Comparison of ENCODE assay signal across 7 cellular contexts in the genomic region with DNA sequence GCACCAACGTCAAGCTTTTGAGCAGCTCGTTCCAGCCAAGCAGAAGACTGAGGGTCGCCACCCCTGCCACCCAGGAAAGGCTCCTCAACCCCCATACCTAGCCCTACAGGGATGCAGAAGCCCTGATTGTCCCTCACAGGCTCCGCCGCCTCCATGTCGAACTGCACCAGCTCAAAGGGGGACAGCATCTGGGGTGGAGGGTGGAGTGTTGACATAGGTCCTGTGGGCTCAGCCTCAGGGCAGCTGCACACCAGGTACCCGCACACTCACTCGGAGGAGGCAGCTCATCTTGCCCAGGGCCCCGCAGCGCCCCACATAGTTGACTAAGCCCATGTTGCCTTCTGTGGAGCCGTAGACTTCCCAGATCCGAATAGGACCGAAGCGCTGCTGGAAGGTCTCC. TPM values are rescaled to one million over a fixed set of nuclear protein-coding genes. Genes with fewer than 3 reads are reported as not detected.
DNase-seq lines count a peak whose midpoint lies in the region; ATAC-seq and TF ChIP-seq lines count a peak whose summit lies in the region.
"Had no signal": no experiment of that assay in that cellular context is flagged by ENCODE, and none has a peak within 500 bp of the region (broad histone marks: within the 10 kb centered on the region; RNA-seq: fewer than 3 reads in every experiment).

No MANE protein-coding gene starts in this region.

- DNase-seq in central memory CD8-positive, alpha-beta T cell (ENCODE audit: low spot score in 2 of 2) = no peak
- DNase-seq in osteoblast (ENCODE audit: insufficient read length, low spot score, missing footprints) (peak; percentile 10), sciatic nerve (ENCODE audit: low spot score) (no peak), NCI-H187 treated with DMSO at 0.1 percent for 48 hours (lab: John Stamatoyannopoulos, UW) (no peak)

- no peak overlapping the region for H3K27ac Mint-ChIP-seq in central memory CD8-positive, alpha-beta T cell (ENCODE audit: low read depth)

- H3K79me2 ChIP-seq in osteoblast (ENCODE audit: insufficient read depth, low read length) = no peaks in the 10 kb centered on the region

- intact Hi-C loops in sciatic nerve (cut with DNase I) = no loop called here

- peak overlapping the region; percentile 86 for H3K4me3 Mint-ChIP-seq in central memory CD8-positive, alpha-beta T cell

- no peaks in the 10 kb centered on the region for H3K27me3 Mint-ChIP-seq in central memory CD8-positive, alpha-beta T cell

- H3K9me3 Mint-ChIP-seq in central memory CD8-positive, alpha-beta T cell = peaks cover 14% of the 10 kb centered on the region

- H3K4me1 ChIP-seq in HUES6 (ENCODE audit: control insufficient read depth, insufficient read depth, low read length) (peaks cover 13% of the 10 kb centered on the region), osteoblast (ENCODE audit: insufficient read depth, low read length) (peaks cover 5% of the 10 kb centered on the region)

- peak overlapping the region; percentile 73 for H3K4me3 ChIP-seq in HUES6 (ENCODE audit: low read depth, low read length)
- peak overlapping the region; percentile 69 for H3K4me3 ChIP-seq in osteoblast (ENCODE audit: insufficient read depth, low read length)

- H4K20me1 ChIP-seq in osteoblast (ENCODE audit: insufficient read depth, low read length) = no peaks in the 10 kb centered on the region

- no peaks in the 10 kb centered on the region for H3K27me3 ChIP-seq in HUES6 (ENCODE audit: control insufficient read depth, insufficient read depth, low read length)
- no peaks in the 10 kb centered on the region for H3K27me3 ChIP-seq in osteoblast (ENCODE audit: insufficient read depth, low read length)
- H3K27me3 ChIP-seq: neutrophil had no signal

- ATAC-seq in central memory CD8-positive, alpha-beta T cell (replicated peaks; ENCODE audit: extremely low read depth, poor library complexity, severe bottlenecking) = no peak
- ATAC-seq in HG02678 (IDR thresholded peaks at IDR 0.05; ENCODE audit: unreplicated experiment) (no peak), sciatic nerve (no peak)

- H3K36me3 Mint-ChIP-seq in central memory CD8-positive, alpha-beta T cell (ENCODE audit: insufficient read depth) = peaks cover 9% of the 10 kb centered on the region

- H3K27ac ChIP-seq in HUES6 (ENCODE audit: low read depth, low read length) (no peak overlapping the region), osteoblast (ENCODE audit: low read depth, low read length) (no peak overlapping the region)

- H2AFZ ChIP-seq in osteoblast (ENCODE audit: low read length) = no peak overlapping the region

- TF ChIP-seq CTCF in osteoblast (IDR thresholded peaks at IDR 0.05; ENCODE audit: extremely low read depth, low read depth, low read length) = no peak

- H3K9ac ChIP-seq in HUES6 (ENCODE audit: low read length) = peak overlapping the region; percentile 76

- H3K36me3 ChIP-seq in HUES6 (ENCODE audit: control insufficient read depth, insufficient read depth, low read length) (no peaks in the 10 kb centered on the region), osteoblast (ENCODE audit: insufficient read depth, low read length) (no peaks in the 10 kb centered on the region)
- H3K36me3 ChIP-seq: neutrophil had no signal

- H3K9me3 ChIP-seq in HUES6 (ENCODE audit: control insufficient read depth, insufficient read depth, low read depth, low read length) (no peaks in the 10 kb centered on the region), osteoblast (ENCODE audit: low read depth, low read length) (no peaks in the 10 kb centered on the region)
- H3K9me3 ChIP-seq: neutrophil had no signal

- peaks cover 14% of the 10 kb centered on the region for H3K4me1 Mint-ChIP-seq in central memory CD8-positive, alpha-beta T cell

- H3K4me2 ChIP-seq in osteoblast (ENCODE audit: insufficient read depth, low read length) = peak overlapping the region; percentile 96

RNA-seq across cellular contexts. Expression of gene SLC27A5, which starts 11.6 kb away (rescaled TPM):
- total RNA-seq in osteoblast (5.3 and 6.5 TPM in 2 replicates), sciatic nerve (10.1 TPM)

RNA-seq across cellular contexts. Expression of gene ZBTB45, which starts 19.4 kb away (rescaled TPM):
- total RNA-seq in osteoblast (6.9 and 8.5 TPM in 2 replicates), sciatic nerve (14.9 TPM)

RNA-seq across cellular contexts. Expression of gene ZNF446, which starts 24.1 kb away (rescaled TPM):
- 14.1 and 18.1 TPM in 2 replicates for total RNA-seq in osteoblast
- 10.3 TPM for total RNA-seq in sciatic nerve

RNA-seq across cellular contexts. Expression of gene ZNF324, which starts 33.4 kb away (rescaled TPM):
- 16.2 and 20.6 TPM in 2 replicates for total RNA-seq in osteoblast
- total RNA-seq in sciatic nerve = 15.2 TPM

RNA-seq across cellular contexts. Expression of gene TRIM28, which starts 43.6 kb away (rescaled TPM):
- total RNA-seq in osteoblast (224 and 248 TPM in 2 replicates), sciatic nerve (168 TPM)
